ENCODE assay signal across 13 cellular contexts in genomic region chr19:29679598-29680210, GRCh38. TPM values are rescaled to one million over a fixed set of nuclear protein-coding genes. Genes with fewer than 3 reads are reported as not detected.
DNase-seq lines count a peak whose midpoint lies in the region; ATAC-seq, FAIRE-seq and TF ChIP-seq lines count a peak whose summit lies in the region.
"Had no signal": no experiment of that assay in that cellular context is flagged by ENCODE, and none has a peak within 500 bp of the region (broad histone marks: within the 10 kb centered on the region; RNA-seq: fewer than 3 reads in every experiment).

No MANE protein-coding gene starts in this region.

- H3K4me1 Mint-ChIP-seq in CD4-positive, alpha-beta memory T cell = peaks cover 34 to 90% (median 66%) of the 10 kb centered on the region in 4 donors
- peaks cover 65 to 66% of the 10 kb centered on the region in 2 donors for H3K4me1 Mint-ChIP-seq in effector memory CD8-positive, alpha-beta T cell (ENCODE audit: low read depth in 2 of 2)

- 74 to 83% (median 82%) methylated on average over 8 to 9 of the region's 9 CpGs for WGBS in spleen, 5 donors

- H3K36me3 ChIP-seq in CD4-positive, alpha-beta memory T cell (ENCODE audit: insufficient read depth, low read length) = peaks cover 24% of the 10 kb centered on the region
- H3K36me3 ChIP-seq in Peyer's patch (peaks cover 0 to 20% (median 0%) of the 10 kb centered on the region in 3 donors), spleen (peaks cover 2 to 43% (median 18%) of the 10 kb centered on the region in 6 donors)

- CTCF ChIA-PET in CD4-positive, alpha-beta memory T cell (lab: Charles Lee; ENCODE audit: partially characterized antibody) = interaction anchor here (1.0 to 10.6 kb wide), 5 partner anchors 8 to 70 kb away, joined by 4 to 96 read pairs (median 7); partner anchors contain the start of gene PLEKHF1

- peaks cover 84% of the 10 kb centered on the region for H3K4me1 ChIP-seq in CD4-positive, alpha-beta memory T cell (ENCODE audit: insufficient read depth, low read length)
- H3K4me1 ChIP-seq in Peyer's patch (peaks cover 0 to 65% (median 51%) of the 10 kb centered on the region in 4 donors), spleen (peaks cover 23 to 84% (median 74%) of the 10 kb centered on the region in 6 donors)

- ATAC-seq in effector memory CD8-positive, alpha-beta T cell (replicated peaks) = no peak
- no peak for ATAC-seq in HG03280 (IDR thresholded peaks at IDR 0.05; ENCODE audit: unreplicated experiment)
- ATAC-seq: HCT116, left lung had no signal

- peaks cover 3 to 26% of the 10 kb centered on the region in 2 donors for H3K36me3 Mint-ChIP-seq in CD4-positive, alpha-beta memory T cell
- H3K36me3 Mint-ChIP-seq in effector memory CD8-positive, alpha-beta T cell (ENCODE audit: insufficient read depth) = peaks cover 62% of the 10 kb centered on the region

- TF ChIP-seq CTCF in Peyer's patch (IDR thresholded peaks at IDR 0.05) (no peak), spleen (IDR thresholded peaks at IDR 0.05 in 8 of 11, conservative IDR thresholded peaks at IDR 0.05 in 3 of 11) (no peak)

- POLR2A ChIA-PET in CD4-positive, alpha-beta memory T cell (lab: Charles Lee; ENCODE audit: partially characterized antibody) = interaction anchor here (1.1 to 8.7 kb wide), 6 partner anchors 8 to 73 kb away, joined by 3 to 148 read pairs (median 28); partner anchors contain the start of genes C19orf12, PLEKHF1 and POP4

- no peaks in the 10 kb centered on the region for H3K9me3 Mint-ChIP-seq in CD4-positive, alpha-beta memory T cell
- H3K9me3 Mint-ChIP-seq in effector memory CD8-positive, alpha-beta T cell = no peaks in the 10 kb centered on the region

- H3K9me3 ChIP-seq in CD4-positive, alpha-beta memory T cell (ENCODE audit: control insufficient read depth in 1 of 2, low read length in 2 of 2) = no peaks in the 10 kb centered on the region
- H3K9me3 ChIP-seq in Peyer's patch (no peaks in the 10 kb centered on the region), spleen (no peaks in the 10 kb centered on the region)
- H3K9me3 ChIP-seq: left lung, SK-N-SH had no signal

- no peak for FAIRE-seq in urothelium cell line (lab: Jason Lieb, UNC)

- H3K27me3 Mint-ChIP-seq in CD4-positive, alpha-beta memory T cell = no peaks in the 10 kb centered on the region
- H3K27me3 Mint-ChIP-seq in effector memory CD8-positive, alpha-beta T cell = no peaks in the 10 kb centered on the region

- H3K4me3 ChIP-seq in CD4-positive, alpha-beta memory T cell (ENCODE audit: low read length in 2 of 2) = peak overlapping the region; percentile 1 to 11
- H3K4me3 ChIP-seq in Peyer's patch (peak overlapping the region in 1 of 4 donors; percentile 1), spleen (peak overlapping the region in 1 of 8 donors; percentile 42)
- H3K4me3 ChIP-seq: left lung had no signal

- TF ChIP-seq POLR2A in Peyer's patch (IDR thresholded peaks at IDR 0.05) = no peak
- no peak for TF ChIP-seq POLR2A in spleen (IDR thresholded peaks at IDR 0.05)

- peak in 1 of 5 donors; percentile 36 for DNase-seq in CD4-positive, alpha-beta memory T cell
- no peak for DNase-seq in Peyer's patch
- no peak for DNase-seq in effector memory CD8-positive, alpha-beta T cell
- DNase-seq in spleen = peak; percentile 75
- DNase-seq in dermis blood vessel endothelial cell = no peak
- no peak for DNase-seq in urothelium cell line (ENCODE audit: low spot score)
- DNase-seq in NCI-H187 (lab: John Stamatoyannopoulos, UW) = no peak
- DNase-seq: NCI-H146, occipital lobe, SK-N-SH had no signal

- intact Hi-C loops in CD4-positive, alpha-beta memory T cell (cut with micrococcal nuclease) = loop anchor here (1.0 to 2.0 kb wide), 2 partner anchors 8 to 13 kb away; no protein-coding TSS in a partner anchor
- intact Hi-C loops in spleen (cut with DNase I; ENCODE audit: low total_unique reads) = no loop called here

- H3K27me3 ChIP-seq in CD4-positive, alpha-beta memory T cell (ENCODE audit: insufficient read depth, low read length) = no peaks in the 10 kb centered on the region
- H3K27me3 ChIP-seq in Peyer's patch (no peaks in the 10 kb centered on the region), spleen (replicated peaks in 1 of 7) (no peaks in the 10 kb centered on the region)
- H3K27me3 ChIP-seq: left lung had no signal

- H3K27ac ChIP-seq in CD4-positive, alpha-beta memory T cell (ENCODE audit: low read depth, low read length) = peak overlapping the region; percentile 49
- H3K27ac ChIP-seq in Peyer's patch (peak overlapping the region; percentile 41 to 67 (median 54)), spleen (peak overlapping the region; percentile 6 to 93 (median 66))

- peak overlapping the region; percentile 68 to 88 (median 71) for H3K4me3 Mint-ChIP-seq in CD4-positive, alpha-beta memory T cell
- H3K4me3 Mint-ChIP-seq in effector memory CD8-positive, alpha-beta T cell = peak overlapping the region; percentile 81 to 84

- H3K27ac Mint-ChIP-seq in CD4-positive, alpha-beta memory T cell = peak overlapping the region; percentile 85 to 97 (median 94)
- peak overlapping the region; percentile 92 to 95 for H3K27ac Mint-ChIP-seq in effector memory CD8-positive, alpha-beta T cell

RNA-seq across cellular contexts. Expression of gene PLEKHF1, which starts 14.4 kb away (rescaled TPM):
- 10 to 100 TPM; 31.2 to 32.4 TPM for total RNA-seq in CD4-positive, alpha-beta memory T cell
- 10 to 100 TPM; 15.3 to 36.0 TPM for polyA plus RNA-seq in CD4-positive, alpha-beta memory T cell
- total RNA-seq in Peyer's patch (10 to 100 TPM in 1 of 4 donors, 1 to 10 TPM in 3; 8.2 to 16.5 (median 9.0) TPM), spleen (10 to 100 TPM; 12.4 to 28.0 (median 18.5) TPM), dermis blood vessel endothelial cell (12.3 and 14.2 TPM in 2 replicates)
- 10 to 100 TPM in 2 of 3 donors, 1 to 10 TPM in 1; 9.7 to 18.6 (median 10.7) TPM for polyA plus RNA-seq in spleen

RNA-seq across cellular contexts. Expression of gene C19orf12, which starts 35.4 kb away (rescaled TPM):
- 10 to 100 TPM; 29.3 to 30.1 TPM for total RNA-seq in CD4-positive, alpha-beta memory T cell
- polyA plus RNA-seq in CD4-positive, alpha-beta memory T cell = 10 to 100 TPM; 22.7 to 23.6 TPM
- 10 to 100 TPM; 18.2 to 49.1 (median 28.2) TPM for total RNA-seq in Peyer's patch
- total RNA-seq in spleen = 10 to 100 TPM; 24.2 to 36.9 (median 30.2) TPM
- polyA plus RNA-seq in spleen = 10 to 100 TPM; 13.8 to 19.3 (median 13.9) TPM
- 25.7 and 29.8 TPM in 2 replicates for total RNA-seq in dermis blood vessel endothelial cell
